Comparison of ENCODE assay signal across 16 cellular contexts in genomic region chr14:102146423-102146822, GRCh38. TPM values are rescaled to one million over a fixed set of nuclear protein-coding genes. Genes with fewer than 3 reads are reported as not detected.
A peak's percentile ranks its signal among the peaks of the same experiment; 100 is the strongest.
DNase-seq lines count a peak whose midpoint lies in the region; ATAC-seq and TF ChIP-seq lines count a peak whose summit lies in the region.
"Had no signal": no experiment of that assay in that cellular context is flagged by ENCODE, and none has a peak within 500 bp of the region (broad histone marks: within the 10 kb centered on the region; RNA-seq: fewer than 3 reads in every experiment).

No MANE protein-coding gene starts in this region.

- TF ChIP-seq CTCF in progenitor cell of endocrine pancreas (IDR thresholded peaks at IDR 0.05; ENCODE audit: unreplicated experiment) (no peak), upper lobe of right lung (IDR thresholded peaks at IDR 0.05) (no peak), mesothelial cell of epicardium (IDR thresholded peaks at IDR 0.05; ENCODE audit: unreplicated experiment) (no peak)

- H3K4me1 Mint-ChIP-seq in activated naive CD8-positive, alpha-beta T cell (ENCODE audit: low read depth) = peaks cover 53% of the 10 kb centered on the region
- H3K4me1 Mint-ChIP-seq in activated naive CD8-positive, alpha-beta T cell treated with anti-CD3 and anti-CD28 coated beads for 36 hours = peaks cover 41% of the 10 kb centered on the region
- H3K4me1 Mint-ChIP-seq in T-helper 17 cell (peaks cover 26% of the 10 kb centered on the region), progenitor cell of endocrine pancreas (ENCODE audit: low read depth) (no peaks in the 10 kb centered on the region), mesothelial cell of epicardium (peaks cover 13% of the 10 kb centered on the region)

- H3K4me3 Mint-ChIP-seq in activated naive CD8-positive, alpha-beta T cell = peak overlapping the region; percentile 38
- no peak overlapping the region for H3K4me3 Mint-ChIP-seq in activated naive CD8-positive, alpha-beta T cell treated with anti-CD3 and anti-CD28 coated beads for 36 hours
- no peak overlapping the region for H3K4me3 Mint-ChIP-seq in T-helper 17 cell
- no peak overlapping the region for H3K4me3 Mint-ChIP-seq in progenitor cell of endocrine pancreas (ENCODE audit: low read depth)
- no peak overlapping the region for H3K4me3 Mint-ChIP-seq in mesothelial cell of epicardium
- H3K4me3 Mint-ChIP-seq: B cell; CD8-positive, alpha-beta T cell; H9 had no signal

- H3K27ac Mint-ChIP-seq in activated naive CD8-positive, alpha-beta T cell = no peak overlapping the region
- no peak overlapping the region for H3K27ac Mint-ChIP-seq in activated naive CD8-positive, alpha-beta T cell treated with anti-CD3 and anti-CD28 coated beads for 36 hours
- H3K27ac Mint-ChIP-seq in T-helper 17 cell (peak overlapping the region; percentile 9), progenitor cell of endocrine pancreas (peak overlapping the region; percentile 26), mesothelial cell of epicardium (no peak overlapping the region)
- H3K27ac Mint-ChIP-seq: B cell; CD8-positive, alpha-beta T cell had no signal

- H3K9me3 Mint-ChIP-seq in activated naive CD8-positive, alpha-beta T cell (ENCODE audit: low read depth) = no peaks in the 10 kb centered on the region
- no peaks in the 10 kb centered on the region for H3K9me3 Mint-ChIP-seq in activated naive CD8-positive, alpha-beta T cell treated with anti-CD3 and anti-CD28 coated beads for 36 hours
- no peaks in the 10 kb centered on the region for H3K9me3 Mint-ChIP-seq in progenitor cell of endocrine pancreas (ENCODE audit: low read depth)
- no peaks in the 10 kb centered on the region for H3K9me3 Mint-ChIP-seq in mesothelial cell of epicardium
- H3K9me3 Mint-ChIP-seq: CD8-positive, alpha-beta T cell; H9 had no signal

- peaks cover 5% of the 10 kb centered on the region for H3K36me3 Mint-ChIP-seq in activated naive CD8-positive, alpha-beta T cell
- H3K36me3 Mint-ChIP-seq in activated naive CD8-positive, alpha-beta T cell treated with anti-CD3 and anti-CD28 coated beads for 36 hours = peaks cover 13% of the 10 kb centered on the region
- H3K36me3 Mint-ChIP-seq in T-helper 17 cell (ENCODE audit: low read depth) (no peaks in the 10 kb centered on the region), progenitor cell of endocrine pancreas (ENCODE audit: insufficient read depth) (peaks cover 5% of the 10 kb centered on the region), mesothelial cell of epicardium (peaks cover 7% of the 10 kb centered on the region)

- peaks cover 14% of the 10 kb centered on the region for H3K4me1 ChIP-seq in upper lobe of right lung

- intact Hi-C loops in upper lobe of right lung (cut with DNase I) = no loop called here

- H3K27me3 Mint-ChIP-seq in activated naive CD8-positive, alpha-beta T cell = no peaks in the 10 kb centered on the region
- no peaks in the 10 kb centered on the region for H3K27me3 Mint-ChIP-seq in activated naive CD8-positive, alpha-beta T cell treated with anti-CD3 and anti-CD28 coated beads for 36 hours
- H3K27me3 Mint-ChIP-seq in T-helper 17 cell (no peaks in the 10 kb centered on the region), progenitor cell of endocrine pancreas (no peaks in the 10 kb centered on the region), mesothelial cell of epicardium (ENCODE audit: low read depth) (no peaks in the 10 kb centered on the region)
- H3K27me3 Mint-ChIP-seq: B cell had no signal

- no peaks in the 10 kb centered on the region for H3K36me3 ChIP-seq in upper lobe of right lung

- H3K9me3 ChIP-seq in T-helper 17 cell (ENCODE audit: control insufficient read depth, low read length, poor library complexity, severe bottlenecking) (no peaks in the 10 kb centered on the region), upper lobe of right lung (no peaks in the 10 kb centered on the region)

- ATAC-seq in T-helper 17 cell (no peak), upper lobe of right lung (no peak)
- ATAC-seq: CD8-positive, alpha-beta T cell had no signal

- no peak overlapping the region for H3K27ac ChIP-seq in upper lobe of right lung

- no peak overlapping the region for H3K4me3 ChIP-seq in upper lobe of right lung

- no peaks in the 10 kb centered on the region for H3K27me3 ChIP-seq in upper lobe of right lung

- DNase-seq in activated naive CD8-positive, alpha-beta T cell treated with anti-CD3 and anti-CD28 coated beads for 36 hours = no peak
- DNase-seq in T-helper 17 cell (no peak), progenitor cell of endocrine pancreas (ENCODE audit: low spot score, unreplicated experiment) (no peak), upper lobe of right lung (no peak), mesothelial cell of epicardium (ENCODE audit: low spot score in 2 of 2, unreplicated experiment in 2 of 2) (no peak), kidney glomerular epithelial cell (lab: John Stamatoyannopoulos, UW) (no peak)
- DNase-seq: C1 segment of cervical spinal cord; CD8-positive, alpha-beta T cell; COR-L47; DMS153; DMS79 treated with DMSO at 0.1 percent for 48 hours; EL; GOT3; H9 had no signal

RNA-seq across cellular contexts. Expression of gene WDR20, which starts 6.7 kb away (rescaled TPM):
- total RNA-seq in activated naive CD8-positive, alpha-beta T cell treated with anti-CD3 and anti-CD28 coated beads for 36 hours = 10 to 100 TPM; 22.3 to 27.3 TPM
- 10 to 100 TPM; 45.1 to 50.7 TPM for total RNA-seq in T-helper 17 cell
- 34.6 and 34.9 TPM in 2 replicates for total RNA-seq in progenitor cell of endocrine pancreas
- 25.2 TPM for total RNA-seq in upper lobe of right lung
- 39.2 to 41.5 TPM (median 39.5 TPM) in 3 replicates for total RNA-seq in mesothelial cell of epicardium

RNA-seq across cellular contexts. Expression of gene HSP90AA1, which starts 59.6 kb away (rescaled TPM):
- 1,000 to 10,000 TPM; 1,485 to 1,535 TPM for total RNA-seq in activated naive CD8-positive, alpha-beta T cell treated with anti-CD3 and anti-CD28 coated beads for 36 hours
- total RNA-seq in T-helper 17 cell = 100 to 1,000 TPM; 514 to 570 TPM
- total RNA-seq in progenitor cell of endocrine pancreas = 796 and 811 TPM in 2 replicates
- 490 TPM for total RNA-seq in upper lobe of right lung
- total RNA-seq in mesothelial cell of epicardium = 325 to 330 TPM (median 330 TPM) in 3 replicates

Comparison
In these comparisons a context has a peak if more than half of its experiments do, and no peak if none do; other contexts are left out.
1. H3K27ac Mint-ChIP-seq: peak in T-helper 17 cell (single experiment) and progenitor cell of endocrine pancreas (single experiment); none in activated naive CD8-positive, alpha-beta T cell (single experiment), activated naive CD8-positive, alpha-beta T cell treated with anti-CD3 and anti-CD28 coated beads for 36 hours (single experiment) and mesothelial cell of epicardium (single experiment).